In the genomic region with DNA sequence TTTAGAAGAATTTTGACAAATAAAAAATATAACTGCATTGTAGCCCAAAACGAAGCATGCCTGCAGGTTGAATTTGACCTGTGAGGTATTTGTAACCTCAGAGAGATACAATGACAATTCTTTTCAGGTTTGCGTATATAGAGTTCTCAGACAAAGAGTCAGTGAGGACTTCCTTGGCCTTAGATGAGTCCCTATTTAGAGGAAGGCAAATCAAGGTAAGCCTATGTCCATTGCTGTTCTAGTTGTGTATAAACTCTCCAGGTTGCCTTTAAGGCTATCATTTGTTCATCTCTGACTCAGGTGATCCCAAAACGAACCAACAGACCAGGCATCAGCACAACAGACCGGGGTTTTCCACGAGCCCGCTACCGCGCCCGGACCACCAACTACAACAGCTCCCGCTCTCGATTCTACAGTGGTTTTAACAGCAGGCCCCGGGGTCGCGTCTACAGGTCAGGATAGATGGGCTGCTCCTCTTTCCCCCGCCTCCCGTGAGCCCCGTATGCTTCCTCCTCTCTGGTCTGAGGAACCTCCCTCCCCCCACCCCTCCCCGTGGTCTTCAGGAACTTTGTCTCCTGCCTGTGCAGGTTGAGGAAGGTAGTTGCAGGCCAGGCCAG, we compare ENCODE assay signal across 23 cellular contexts. TPM values are rescaled to one million over a fixed set of nuclear protein-coding genes. Genes with fewer than 3 reads are reported as not detected.
DNase-seq lines count a peak whose midpoint lies in the region; ATAC-seq and TF ChIP-seq lines count a peak whose summit lies in the region.
"Had no signal": no experiment of that assay in that cellular context is flagged by ENCODE, and none has a peak within 500 bp of the region (broad histone marks: within the 10 kb centered on the region; RNA-seq: fewer than 3 reads in every experiment).

No MANE protein-coding gene starts in this region.

- H3K27ac Mint-ChIP-seq in activated T-helper 2 cell treated with anti-CD3 and anti-CD28 coated beads, Interferon-gamma antibody, Interleukin-2, Interleukin-4, amounts not matched to agents 10 μg/mL and 5 μg/mL and 100 μg/mL, durations not matched to agents 14 hours and 24 hours and 36 hours = no peak overlapping the region
- H3K27ac Mint-ChIP-seq: activated CD4-positive, alpha-beta T cell treated with anti-CD3 and anti-CD28 coated beads, Interleukin-2, amount 10 ng/mL, durations not matched to agents 7 days and 5 days had no signal

- no peaks in the 10 kb centered on the region for H3K27me3 Mint-ChIP-seq in activated T-helper 2 cell treated with anti-CD3 and anti-CD28 coated beads, Interferon-gamma antibody, Interleukin-2, Interleukin-4, amounts not matched to agents 10 μg/mL and 5 μg/mL and 100 μg/mL, durations not matched to agents 14 hours and 24 hours and 36 hours (ENCODE audit: low read depth)
- H3K27me3 Mint-ChIP-seq: activated CD4-positive, alpha-beta T cell treated with anti-CD3 and anti-CD28 coated beads, Interleukin-2, amount 10 ng/mL, durations not matched to agents 7 days and 5 days; T-cell had no signal

- peaks cover 15% of the 10 kb centered on the region for H3K4me1 ChIP-seq in cardiac muscle cell (ENCODE audit: low read depth)
- peaks cover 4 to 29% (median 16%) of the 10 kb centered on the region in 12 donors for H3K4me1 ChIP-seq in heart left ventricle

- H3K4me3 ChIP-seq in cardiac muscle cell (no peak overlapping the region), heart left ventricle (no peak overlapping the region), neural cell (ENCODE audit: low read length) (peak overlapping the region; percentile 76)
- H3K4me3 ChIP-seq: esophagus squamous epithelium had no signal

- peaks cover 10% of the 10 kb centered on the region for H3F3A ChIP-seq in neural cell (ENCODE audit: insufficient read depth, low read length, poor library complexity, severe bottlenecking)

- H3K4me1 Mint-ChIP-seq in activated T-helper 2 cell treated with anti-CD3 and anti-CD28 coated beads, Interferon-gamma antibody, Interleukin-2, Interleukin-4, amounts not matched to agents 10 μg/mL and 5 μg/mL and 100 μg/mL, durations not matched to agents 14 hours and 24 hours and 36 hours (ENCODE audit: low read depth) = peaks cover 25% of the 10 kb centered on the region

- H4K20me1 ChIP-seq in neural cell (ENCODE audit: insufficient read depth) = no peaks in the 10 kb centered on the region

- peaks cover 24% of the 10 kb centered on the region for H3K36me3 ChIP-seq in cardiac muscle cell
- peaks cover 0 to 39% (median 33%) of the 10 kb centered on the region in 9 donors for H3K36me3 ChIP-seq in heart left ventricle
- H3K36me3 ChIP-seq in neural cell (ENCODE audit: insufficient read depth, low read length) = no peaks in the 10 kb centered on the region

- peaks cover 54% of the 10 kb centered on the region for H3K36me3 Mint-ChIP-seq in activated T-helper 2 cell treated with anti-CD3 and anti-CD28 coated beads, Interferon-gamma antibody, Interleukin-2, Interleukin-4, amounts not matched to agents 10 μg/mL and 5 μg/mL and 100 μg/mL, durations not matched to agents 14 hours and 24 hours and 36 hours (ENCODE audit: low read depth)

- H3K27me3 ChIP-seq in cardiac muscle cell (no peaks in the 10 kb centered on the region), heart left ventricle (no peaks in the 10 kb centered on the region), neural cell (ENCODE audit: insufficient read depth, low read depth, low read length) (no peaks in the 10 kb centered on the region)
- H3K27me3 ChIP-seq: ascending aorta, esophagus squamous epithelium, neutrophil had no signal

- H3K4me3 Mint-ChIP-seq in activated T-helper 2 cell treated with anti-CD3 and anti-CD28 coated beads, Interferon-gamma antibody, Interleukin-2, Interleukin-4, amounts not matched to agents 10 μg/mL and 5 μg/mL and 100 μg/mL, durations not matched to agents 14 hours and 24 hours and 36 hours (ENCODE audit: low read depth) = peak overlapping the region; percentile 10

- DNase-seq in cardiac muscle cell (ENCODE audit: low read depth in 1 of 2, low spot score in 1 of 2) (no peak), heart left ventricle (no peak)
- no peak for DNase-seq in activated T-helper 2 cell treated with anti-CD3 and anti-CD28 coated beads, Interferon-gamma antibody, Interleukin-2, Interleukin-4, amounts not matched to agents 10 μg/mL and 5 μg/mL and 100 μg/mL, durations not matched to agents 14 hours and 24 hours and 36 hours (ENCODE audit: low spot score)
- DNase-seq: activated CD4-positive, alpha-beta T cell treated with anti-CD3 and anti-CD28 coated beads, Interleukin-2, amount 10 ng/mL, durations not matched to agents 7 days and 5 days; activated CD8-positive, alpha-beta memory T cell treated with anti-CD3 and anti-CD28 coated beads, Interleukin-2, amount 50 U/mL, for 48 hours; activated gamma-delta T cell treated with Interleukin-2 at 50 U/mL for 16 hours; C1 segment of cervical spinal cord; DMS53; effector memory CD4-positive, alpha-beta T cell; esophagus squamous epithelium; HCEC 1CT; left cardiac atrium; NCI-H1436 treated with DMSO at 0.1 percent for 48 hours; NCI-H526 treated with DMSO at 0.1 percent for 48 hours; SIG-M5; stimulated activated CD4-positive, alpha-beta T cell treated with anti-CD3 and anti-CD28 coated beads, Interleukin-12 subunit alpha, Interleukin-12 subunit beta, amount 100 ng/mL, for 4 hours; stimulated activated CD8-positive, alpha-beta memory T cell treated with anti-CD3 and anti-CD28 coated beads, Interleukin-4, amount 100 ng/mL, for 48 hours; T-cell had no signal

- peak overlapping the region; percentile 99 for H3K9ac ChIP-seq in neural cell (ENCODE audit: low read length)

- H3K9me3 ChIP-seq in cardiac muscle cell (ENCODE audit: low read depth) (no peaks in the 10 kb centered on the region), heart left ventricle (no peaks in the 10 kb centered on the region), neural cell (ENCODE audit: low read length) (no peaks in the 10 kb centered on the region)
- H3K9me3 ChIP-seq: ascending aorta, esophagus squamous epithelium, neutrophil had no signal

- ATAC-seq in heart left ventricle (no peak), HG03095 (IDR thresholded peaks at IDR 0.05; ENCODE audit: unreplicated experiment) (no peak), GM19035 (IDR thresholded peaks at IDR 0.05; ENCODE audit: unreplicated experiment) (no peak)
- ATAC-seq: left cardiac atrium, T-cell had no signal

- H3K4me2 ChIP-seq in neural cell (ENCODE audit: low read length) = peak overlapping the region; percentile 85

- TF ChIP-seq RAD21 in neural cell (conservative IDR thresholded peaks at IDR 0.05) = no peak

- H3K9me2 ChIP-seq in neural cell (ENCODE audit: insufficient read depth, low read length) = no peaks in the 10 kb centered on the region

- TF ChIP-seq POLR2A in heart left ventricle (IDR thresholded peaks at IDR 0.05) = no peak

- TF ChIP-seq CTCF in cardiac muscle cell (IDR thresholded peaks at IDR 0.05; ENCODE audit: low read depth, low read length) = no peak
- no peak for TF ChIP-seq CTCF in heart left ventricle (IDR thresholded peaks at IDR 0.05)
- no peak for TF ChIP-seq CTCF in neural cell (IDR thresholded peaks at IDR 0.05; ENCODE audit: poor library complexity, severe bottlenecking)

- H2AFZ ChIP-seq in neural cell (ENCODE audit: low read depth, low read length) = no peak overlapping the region

- peaks cover 23% of the 10 kb centered on the region for H3K79me2 ChIP-seq in neural cell (replicated peaks; ENCODE audit: insufficient read depth, low read length)

- H3K9me3 Mint-ChIP-seq in activated T-helper 2 cell treated with anti-CD3 and anti-CD28 coated beads, Interferon-gamma antibody, Interleukin-2, Interleukin-4, amounts not matched to agents 10 μg/mL and 5 μg/mL and 100 μg/mL, durations not matched to agents 14 hours and 24 hours and 36 hours = no peaks in the 10 kb centered on the region
- H3K9me3 Mint-ChIP-seq: T-cell had no signal

- intact Hi-C loops in heart left ventricle (cut with DNase I) = loop anchor here in 7 of 10 donors (5.0 to 10.0 kb wide), 4 partner anchors 131 to 241 kb away; a partner anchor contains a TSS
- intact Hi-C loops in activated T-helper 2 cell treated with anti-CD3 and anti-CD28 coated beads, Interferon-gamma antibody, Interleukin-2, Interleukin-4, amounts not matched to agents 10 μg/mL and 5 μg/mL and 100 μg/mL, durations not matched to agents 14 hours and 24 hours and 36 hours (cut with micrococcal nuclease) = loop anchor here (5.0 to 10.0 kb wide), 3 partner anchors 233 to 791 kb away; a partner anchor contains a TSS

- WGBS in heart left ventricle, 4 donors = 85 to 89% (median 86%) methylated on average over 18 of the region's 18 CpGs

- TF ChIP-seq EP300 in neural cell (conservative IDR thresholded peaks at IDR 0.05; ENCODE audit: poor library complexity, severe bottlenecking) = no peak

- H3K27ac ChIP-seq in cardiac muscle cell = peak overlapping the region; percentile 99
- no peak overlapping the region for H3K27ac ChIP-seq in heart left ventricle
- no peak overlapping the region for H3K27ac ChIP-seq in neural cell (ENCODE audit: low read length)
- H3K27ac ChIP-seq: ascending aorta, neutrophil had no signal

RNA-seq across cellular contexts. Expression of a gene that starts 2.7 kb away (rescaled TPM):
- total RNA-seq in cardiac muscle cell (184 and 194 TPM in 2 replicates), heart left ventricle (10 to 100 TPM; 23.7 to 85.1 (median 62.5) TPM)
- polyA plus RNA-seq in cardiac muscle cell (502 and 534 TPM in 2 replicates), heart left ventricle (100 to 1,000 TPM in 1 of 2 donors, 10 to 100 TPM in 1; 48.6 to 102 TPM), neural cell (431 and 532 TPM in 2 replicates)
- total RNA-seq in activated T-helper 2 cell treated with anti-CD3 and anti-CD28 coated beads, Interferon-gamma antibody, Interleukin-2, Interleukin-4, amounts not matched to agents 10 μg/mL and 5 μg/mL and 100 μg/mL, durations not matched to agents 14 hours and 24 hours and 36 hours = 241 and 259 TPM in 2 replicates
- polyA minus RNA-seq in neural cell = 80.8 and 103 TPM in 2 replicates

RNA-seq across cellular contexts. Expression of a gene that starts 17.3 kb away (rescaled TPM):
- total RNA-seq in cardiac muscle cell (28.6 and 40.7 TPM in 2 replicates), heart left ventricle (10 to 100 TPM; 30.0 to 40.3 (median 36.7) TPM)
- polyA plus RNA-seq in cardiac muscle cell (5.8 and 7.4 TPM in 2 replicates), heart left ventricle (10 to 100 TPM; 16.6 to 52.9 TPM), neural cell (35.8 and 50.8 TPM in 2 replicates)
- 9.3 and 10.1 TPM in 2 replicates for total RNA-seq in activated T-helper 2 cell treated with anti-CD3 and anti-CD28 coated beads, Interferon-gamma antibody, Interleukin-2, Interleukin-4, amounts not matched to agents 10 μg/mL and 5 μg/mL and 100 μg/mL, durations not matched to agents 14 hours and 24 hours and 36 hours
- 16.8 and 24.8 TPM in 2 replicates for polyA minus RNA-seq in neural cell

RNA-seq across cellular contexts. Expression of a gene that starts 21.3 kb away (rescaled TPM):
- 15.5 and 16.9 TPM in 2 replicates for total RNA-seq in cardiac muscle cell
- 14.2 and 17.9 TPM in 2 replicates for polyA plus RNA-seq in cardiac muscle cell
- 10 to 100 TPM in 2 of 9 donors, 1 to 10 TPM in 7; 2.9 to 11.4 (median 5.6) TPM for total RNA-seq in heart left ventricle
- polyA plus RNA-seq in heart left ventricle = 10 to 100 TPM in 1 of 2 donors, 1 to 10 TPM in 1; 2.1 to 10.1 TPM
- 20.3 and 21.3 TPM in 2 replicates for total RNA-seq in activated T-helper 2 cell treated with anti-CD3 and anti-CD28 coated beads, Interferon-gamma antibody, Interleukin-2, Interleukin-4, amounts not matched to agents 10 μg/mL and 5 μg/mL and 100 μg/mL, durations not matched to agents 14 hours and 24 hours and 36 hours
- 16.1 and 17.2 TPM in 2 replicates for polyA plus RNA-seq in neural cell
- polyA minus RNA-seq in neural cell = 11.7 and 13.9 TPM in 2 replicates

RNA-seq across cellular contexts. Expression of a gene that starts 28.7 kb away (rescaled TPM):
- total RNA-seq in cardiac muscle cell (66.6 and 74.0 TPM in 2 replicates), heart left ventricle (10 to 100 TPM in 4 of 9 donors, 1 to 10 TPM in 5; 8.5 to 14.9 (median 9.9) TPM)
- polyA plus RNA-seq in cardiac muscle cell (43.8 and 55.1 TPM in 2 replicates), heart left ventricle (1 to 10 TPM; 7.2 to 9.7 TPM), neural cell (182 and 201 TPM in 2 replicates)
- 2.9 and 3.2 TPM in 2 replicates for total RNA-seq in activated T-helper 2 cell treated with anti-CD3 and anti-CD28 coated beads, Interferon-gamma antibody, Interleukin-2, Interleukin-4, amounts not matched to agents 10 μg/mL and 5 μg/mL and 100 μg/mL, durations not matched to agents 14 hours and 24 hours and 36 hours
- polyA minus RNA-seq in neural cell = 136 and 168 TPM in 2 replicates

RNA-seq across cellular contexts. Expression of a gene that starts 38.0 kb away (rescaled TPM):
- 12.3 and 13.6 TPM in 2 replicates for total RNA-seq in cardiac muscle cell
- polyA plus RNA-seq in cardiac muscle cell = 20.8 and 26.5 TPM in 2 replicates
- total RNA-seq in heart left ventricle = 10 to 100 TPM in 5 of 9 donors, 1 to 10 TPM in 4; 7.7 to 13.0 (median 10.0) TPM
- 1 to 10 TPM; 6.2 to 9.2 TPM for polyA plus RNA-seq in heart left ventricle
- 13.3 and 13.7 TPM in 2 replicates for total RNA-seq in activated T-helper 2 cell treated with anti-CD3 and anti-CD28 coated beads, Interferon-gamma antibody, Interleukin-2, Interleukin-4, amounts not matched to agents 10 μg/mL and 5 μg/mL and 100 μg/mL, durations not matched to agents 14 hours and 24 hours and 36 hours
- 4.4 and 6.6 TPM in 2 replicates for polyA plus RNA-seq in neural cell
- 9.0 and 9.4 TPM in 2 replicates for polyA minus RNA-seq in neural cell
